Comparison of ENCODE assay signal across 8 cellular contexts in genomic region chr1:6385673-6386191, GRCh38. TPM values are rescaled to one million over a fixed set of nuclear protein-coding genes. Genes with fewer than 3 reads are reported as not detected.
DNase-seq lines count a peak whose midpoint lies in the region; ATAC-seq and TF ChIP-seq lines count a peak whose summit lies in the region.

No MANE protein-coding gene starts in this region.

- H3K9ac ChIP-seq in endodermal cell (ENCODE audit: extremely low read depth, low read length, poor library complexity, severe bottlenecking), result no peak overlapping the region

- H3K27ac ChIP-seq in endodermal cell (ENCODE audit: low read depth, low read length) (no peak overlapping the region), mesodermal cell (ENCODE audit: low read depth, low read length, severe bottlenecking) (peak overlapping the region; percentile 86)

- 51 to 56% methylated on average over 11 to 16 of the region's 16 CpGs for WGBS in endodermal cell (ENCODE audit: insufficient coverage in 1 of 2, insufficient read length in 1 of 2), 2 experiments
- 22 to 35% methylated on average over 9 to 12 of the region's 16 CpGs for WGBS in mesodermal cell (ENCODE audit: insufficient coverage in 2 of 2), 2 experiments

- no peaks in the 10 kb centered on the region for H3K27me3 Mint-ChIP-seq in endodermal cell (ENCODE audit: insufficient read depth)

- H3K4me1 ChIP-seq in BE2C (no peaks in the 10 kb centered on the region), endodermal cell (ENCODE audit: control insufficient read depth, insufficient read depth, low read length) (no peaks in the 10 kb centered on the region), mesodermal cell (ENCODE audit: control insufficient read depth, insufficient read depth, low read length, poor library complexity, severe bottlenecking) (peaks cover 25% of the 10 kb centered on the region)

- TF ChIP-seq CTCF in BE2C (IDR thresholded peaks at IDR 0.05; ENCODE audit: low read depth, low read length) (no peak), endodermal cell (conservative IDR thresholded peaks at IDR 0.05) (no peak)

- H3K27me3 ChIP-seq in BE2C (no peaks in the 10 kb centered on the region), endodermal cell (ENCODE audit: control insufficient read depth, insufficient read depth, low read length, poor library complexity, severe bottlenecking) (no peaks in the 10 kb centered on the region)

- H3K4me3 Mint-ChIP-seq in endodermal cell, result no peak overlapping the region

- H3K9me3 ChIP-seq in BE2C, result no peaks in the 10 kb centered on the region
- peaks cover 7% of the 10 kb centered on the region for H3K9me3 ChIP-seq in endodermal cell (ENCODE audit: control insufficient read depth, low read length)
- peaks cover 9% of the 10 kb centered on the region for H3K9me3 ChIP-seq in mesodermal cell (ENCODE audit: control insufficient read depth, low read length)

- DNase-seq in BE2C, result peak; percentile 80
- DNase-seq in NCI-H345 (lab: John Stamatoyannopoulos, UW), result peak; percentile 88
- peak; percentile 94 for DNase-seq in endodermal cell
- DNase-seq in activated CD4-positive, alpha-beta T cell treated with anti-CD3 and anti-CD28 coated beads, Interleukin-2, amount 50 U/mL, for 1 hour, result no peak
- no peak for DNase-seq in GOT3 (lab: John Stamatoyannopoulos, UW)

- peaks cover 2% of the 10 kb centered on the region for H3K9me3 Mint-ChIP-seq in endodermal cell

- peaks cover 16% of the 10 kb centered on the region for H3K4me1 Mint-ChIP-seq in endodermal cell

- H3K4me3 ChIP-seq in BE2C (ENCODE audit: low read depth, low read length) (peak overlapping the region; percentile 42), endodermal cell (ENCODE audit: low read length) (no peak overlapping the region), mesodermal cell (ENCODE audit: extremely low read depth, insufficient read depth, low read length, poor library complexity, severe bottlenecking) (peak overlapping the region; percentile 16)

- H3K36me3 ChIP-seq in BE2C (no peaks in the 10 kb centered on the region), endodermal cell (ENCODE audit: control insufficient read depth, insufficient read depth, low read length) (no peaks in the 10 kb centered on the region), mesodermal cell (ENCODE audit: control insufficient read depth, insufficient read depth, low read length) (peaks cover 14% of the 10 kb centered on the region)

- H3K36me3 Mint-ChIP-seq in endodermal cell (ENCODE audit: low read depth), result peaks cover 9% of the 10 kb centered on the region

- no peak for ATAC-seq in GM21381 (IDR thresholded peaks at IDR 0.05; ENCODE audit: unreplicated experiment)
- ATAC-seq in HG03025 (IDR thresholded peaks at IDR 0.05; ENCODE audit: low FRiP score, unreplicated experiment), result no peak

- peak overlapping the region; percentile 86 for H3K27ac Mint-ChIP-seq in endodermal cell

RNA-seq across cellular contexts. Expression of gene ACOT7, which starts 7.8 kb away (rescaled TPM):
- 143 TPM for polyA plus RNA-seq in BE2C (2012; ENCODE audit: insufficient read depth, insufficient read length, low read depth)
- total RNA-seq in endodermal cell, result 10 to 100 TPM; 51.3 to 70.7 TPM
- 87.9 TPM for polyA plus RNA-seq in endodermal cell (2013, experiment 1 of 2)
- polyA plus RNA-seq in endodermal cell (2013, experiment 2 of 2), result 87.7 TPM
- 89.4 TPM for polyA plus RNA-seq in mesodermal cell (2013, experiment 1 of 2)
- polyA plus RNA-seq in mesodermal cell (2013, experiment 2 of 2), result 76.2 TPM

RNA-seq across cellular contexts. Expression of gene HES2, which starts 34.0 kb away (rescaled TPM):
- not detected for polyA plus RNA-seq in BE2C (2012; ENCODE audit: insufficient read depth, insufficient read length, low read depth)
- total RNA-seq in endodermal cell, result not detected
- 0.46 TPM for polyA plus RNA-seq in endodermal cell (2013, experiment 1 of 2)
- polyA plus RNA-seq in endodermal cell (2013, experiment 2 of 2), result 0.04 TPM
- 0.18 TPM for polyA plus RNA-seq in mesodermal cell (2013, experiment 1 of 2)
- polyA plus RNA-seq in mesodermal cell (2013, experiment 2 of 2), result 0.20 TPM

RNA-seq across cellular contexts. Expression of gene ESPN, which starts 38.8 kb away (rescaled TPM):
- polyA plus RNA-seq in BE2C (2012; ENCODE audit: insufficient read depth, insufficient read length, low read depth), result not detected
- total RNA-seq in endodermal cell, result 10 to 100 TPM in 1 of 2 donors, 1 to 10 TPM in 1; 4.1 to 10.5 TPM
- polyA plus RNA-seq in endodermal cell (2013, experiment 1 of 2), result 4.7 TPM
- 3.0 TPM for polyA plus RNA-seq in endodermal cell (2013, experiment 2 of 2)
- 2.0 TPM for polyA plus RNA-seq in mesodermal cell (2013, experiment 1 of 2)
- polyA plus RNA-seq in mesodermal cell (2013, experiment 2 of 2), result 0.91 TPM

Comparison
In these comparisons a context has a peak if more than half of its experiments do, and no peak if none do; other contexts are left out.
1. DNase-seq: peak in BE2C (single experiment), NCI-H345 (single experiment) and endodermal cell (single experiment); none in activated CD4-positive, alpha-beta T cell treated with anti-CD3 and anti-CD28 coated beads, Interleukin-2, amount 50 U/mL, for 1 hour (single experiment) and GOT3 (single experiment).